Comparison of ENCODE assay signal across 1 cellular context in genomic region chr5:73445708-73446630, GRCh38.
TF ChIP-seq lines count a peak whose summit lies in the region.

No MANE protein-coding gene starts in this region.

TF ChIP-seq in neural cell, 6 proteins besides CTCF, POLR2A, EP300 and RAD21:
- peak; percentile 23 for TF ChIP-seq EZH2 (IDR thresholded peaks at IDR 0.05; ENCODE audit: borderline replicate concordance, insufficient read depth, low read length, poor library complexity, severe bottlenecking)
- TF ChIP-seq SMC3 (conservative IDR thresholded peaks at IDR 0.05; ENCODE audit: poor library complexity): no peak
